In genomic region chr22:37418627-37419369, GRCh38 we compare ENCODE assay signal across 15 cellular contexts. TPM values are rescaled to one million over a fixed set of nuclear protein-coding genes. Genes with fewer than 3 reads are reported as not detected.
DNase-seq lines count a peak whose midpoint lies in the region; ATAC-seq and TF ChIP-seq lines count a peak whose summit lies in the region.
"Had no signal": no experiment of that assay in that cellular context is flagged by ENCODE, and none has a peak within 500 bp of the region (broad histone marks: within the 10 kb centered on the region; RNA-seq: fewer than 3 reads in every experiment).

No MANE protein-coding gene starts in this region.

- POLR2A ChIA-PET in activated CD8-positive, alpha-beta T cell treated with anti-CD3 and anti-CD28 coated beads, Interleukin-2, amount 10 ng/mL, durations not matched to agents 7 days and 5 days (lab: Charles Lee), result no interaction called here

- peaks cover 26% of the 10 kb centered on the region for H3K4me1 Mint-ChIP-seq in activated naive CD4-positive, alpha-beta T cell treated with anti-CD3 and anti-CD28 coated beads, Interleukin-2, amount 50 U/mL, for 24 hours
- H3K4me1 Mint-ChIP-seq in activated CD8-positive, alpha-beta T cell treated with anti-CD3 and anti-CD28 coated beads, Interleukin-2, amount 10 ng/mL, durations not matched to agents 7 days and 5 days (ENCODE audit: low read depth), result peaks cover 28% of the 10 kb centered on the region
- peaks cover 18% of the 10 kb centered on the region for H3K4me1 Mint-ChIP-seq in type B pancreatic cell (ENCODE audit: unreplicated experiment)

- H3K9me3 Mint-ChIP-seq in activated naive CD4-positive, alpha-beta T cell treated with anti-CD3 and anti-CD28 coated beads, Interleukin-2, amount 50 U/mL, for 24 hours, result no peaks in the 10 kb centered on the region
- H3K9me3 Mint-ChIP-seq in activated CD8-positive, alpha-beta T cell treated with anti-CD3 and anti-CD28 coated beads, Interleukin-2, amount 10 ng/mL, durations not matched to agents 7 days and 5 days (ENCODE audit: insufficient read depth), result no peaks in the 10 kb centered on the region
- no peaks in the 10 kb centered on the region for H3K9me3 Mint-ChIP-seq in type B pancreatic cell

- H3K27ac ChIP-seq in thyroid gland, result no peak overlapping the region
- H3K27ac ChIP-seq: prostate gland had no signal

- H3K36me3 Mint-ChIP-seq in activated naive CD4-positive, alpha-beta T cell treated with anti-CD3 and anti-CD28 coated beads, Interleukin-2, amount 50 U/mL, for 24 hours, result no peaks in the 10 kb centered on the region
- no peaks in the 10 kb centered on the region for H3K36me3 Mint-ChIP-seq in activated CD8-positive, alpha-beta T cell treated with anti-CD3 and anti-CD28 coated beads, Interleukin-2, amount 10 ng/mL, durations not matched to agents 7 days and 5 days (ENCODE audit: low read depth)
- no peaks in the 10 kb centered on the region for H3K36me3 Mint-ChIP-seq in type B pancreatic cell

- no peak for ATAC-seq in activated CD8-positive, alpha-beta T cell treated with anti-CD3 and anti-CD28 coated beads, Interleukin-2, amount 10 ng/mL, durations not matched to agents 7 days and 5 days
- peak; percentile 67 for ATAC-seq in left colon
- ATAC-seq: left lobe of liver had no signal

- intact Hi-C loops in left colon (cut with DNase I, micrococcal nuclease) (no loop called here), thyroid gland (cut with DNase I) (no loop called here)

- H3K27me3 ChIP-seq in thyroid gland, result no peaks in the 10 kb centered on the region

- no peak overlapping the region for H3K4me3 ChIP-seq in thyroid gland (replicated peaks in 1 of 3)

- no peaks in the 10 kb centered on the region for H3K9me3 ChIP-seq in thyroid gland
- H3K9me3 ChIP-seq: BE2C, prostate gland had no signal

- peaks cover 38% of the 10 kb centered on the region for H3K27me3 Mint-ChIP-seq in activated naive CD4-positive, alpha-beta T cell treated with anti-CD3 and anti-CD28 coated beads, Interleukin-2, amount 50 U/mL, for 24 hours
- peaks cover 63% of the 10 kb centered on the region for H3K27me3 Mint-ChIP-seq in activated CD8-positive, alpha-beta T cell treated with anti-CD3 and anti-CD28 coated beads, Interleukin-2, amount 10 ng/mL, durations not matched to agents 7 days and 5 days (ENCODE audit: low read depth)
- H3K27me3 Mint-ChIP-seq in type B pancreatic cell, result peaks cover 66% of the 10 kb centered on the region

- H3K27ac Mint-ChIP-seq in activated naive CD4-positive, alpha-beta T cell treated with anti-CD3 and anti-CD28 coated beads, Interleukin-2, amount 50 U/mL, for 24 hours, result peak overlapping the region; percentile 55
- H3K27ac Mint-ChIP-seq in activated CD8-positive, alpha-beta T cell treated with anti-CD3 and anti-CD28 coated beads, Interleukin-2, amount 10 ng/mL, durations not matched to agents 7 days and 5 days, result no peak overlapping the region
- H3K27ac Mint-ChIP-seq in type B pancreatic cell, result peak overlapping the region; percentile 48

- H3K4me1 ChIP-seq in thyroid gland, result no peaks in the 10 kb centered on the region
- H3K4me1 ChIP-seq: BE2C, prostate gland had no signal

- H3K36me3 ChIP-seq in thyroid gland, result no peaks in the 10 kb centered on the region
- H3K36me3 ChIP-seq: BE2C, prostate gland had no signal

- TF ChIP-seq CTCF in type B pancreatic cell (conservative IDR thresholded peaks at IDR 0.05) (no peak), thyroid gland (IDR thresholded peaks at IDR 0.05) (no peak)

- 57 to 68% methylated on average over 25 to 27 of the region's 28 CpGs for WGBS in thyroid gland, 2 donors

- CTCF ChIA-PET in activated CD8-positive, alpha-beta T cell treated with anti-CD3 and anti-CD28 coated beads, Interleukin-2, amount 10 ng/mL, durations not matched to agents 7 days and 5 days (lab: Charles Lee), result interaction anchor here (1.1 kb wide), 1 partner anchor 10 kb away, joined by 3 read pairs; no protein-coding TSS in a partner anchor

- DNase-seq in activated naive CD4-positive, alpha-beta T cell treated with anti-CD3 and anti-CD28 coated beads, Interleukin-2, amount 50 U/mL, for 16 hours, result no peak
- no peak for DNase-seq in activated CD8-positive, alpha-beta T cell treated with anti-CD3 and anti-CD28 coated beads, Interleukin-2, amount 10 ng/mL, durations not matched to agents 7 days and 5 days
- DNase-seq in left colon (no peak), type B pancreatic cell (ENCODE audit: extremely low spot score, unreplicated experiment) (no peak), CD1c-positive myeloid dendritic cell (ENCODE audit: extremely low spot score) (no peak), islet precursor cell (no peak), thyroid gland (no peak)
- DNase-seq: BE2C, cerebellar nuclear complex, OCI-M1, T-helper 9 cell, trophoblast cell had no signal

- peak overlapping the region; percentile 53 for H3K4me3 Mint-ChIP-seq in activated naive CD4-positive, alpha-beta T cell treated with anti-CD3 and anti-CD28 coated beads, Interleukin-2, amount 50 U/mL, for 24 hours
- peak overlapping the region; percentile 45 for H3K4me3 Mint-ChIP-seq in activated CD8-positive, alpha-beta T cell treated with anti-CD3 and anti-CD28 coated beads, Interleukin-2, amount 10 ng/mL, durations not matched to agents 7 days and 5 days
- H3K4me3 Mint-ChIP-seq in type B pancreatic cell, result peak overlapping the region; percentile 81

- no peak for TF ChIP-seq POLR2A in thyroid gland (IDR thresholded peaks at IDR 0.05)

RNA-seq across cellular contexts. Expression of gene ELFN2, which starts 8.5 kb away (rescaled TPM):
- under 1 TPM; 0.05 to 0.08 TPM for total RNA-seq in activated CD8-positive, alpha-beta T cell treated with anti-CD3 and anti-CD28 coated beads, Interleukin-2, amount 10 ng/mL, durations not matched to agents 7 days and 5 days
- under 1 TPM in 1 of 2 donors, not detected in 1; 0.20 TPM for total RNA-seq in left colon
- 0.53 and 1.3 TPM in 2 replicates for total RNA-seq in type B pancreatic cell (ENCODE audit: low replicate concordance)
- total RNA-seq in thyroid gland, result under 1 TPM in 1 of 4 donors, not detected in 3; 0.05 TPM
